Comparison of ENCODE assay signal across 8 cellular contexts in the genomic region with DNA sequence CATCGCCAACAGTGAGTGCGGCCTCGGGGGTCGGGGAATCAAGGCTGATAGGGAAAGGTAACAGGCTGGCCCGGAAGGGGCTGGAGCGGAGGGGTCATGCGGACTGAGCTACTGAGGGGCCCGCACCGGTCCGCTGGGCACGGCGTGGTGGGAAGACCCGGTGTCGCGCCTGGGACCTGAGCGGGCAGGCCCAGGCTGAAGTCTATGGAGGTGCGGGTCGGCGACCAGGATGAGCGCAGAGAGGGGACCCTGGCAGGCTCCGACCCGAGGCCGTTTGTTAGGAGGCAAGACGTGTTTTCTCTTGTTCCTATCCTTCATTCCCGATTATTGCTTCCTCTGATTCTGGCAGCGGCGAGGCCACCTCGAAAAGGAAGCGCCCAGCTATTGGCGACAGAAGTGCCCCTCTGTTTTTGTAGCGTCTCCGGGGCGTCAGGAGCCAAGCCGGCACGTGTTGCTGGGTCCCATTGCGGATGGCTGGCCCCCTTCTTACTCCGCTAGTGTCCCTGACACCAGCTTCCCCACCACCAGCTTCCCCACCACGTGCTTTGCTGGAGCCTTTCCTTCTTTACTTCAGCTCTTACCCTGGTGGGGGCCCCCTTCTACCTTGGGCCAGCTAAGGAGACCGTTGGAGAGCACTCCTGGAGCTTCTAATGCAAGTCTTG. TPM values are rescaled to one million over a fixed set of nuclear protein-coding genes. Genes with fewer than 3 reads are reported as not detected.
A peak's percentile ranks its signal among the peaks of the same experiment; 100 is the strongest.
DNase-seq lines count a peak whose midpoint lies in the region; ATAC-seq, FAIRE-seq and TF ChIP-seq lines count a peak whose summit lies in the region.

No MANE protein-coding gene starts in this region.

- no peaks in the 10 kb centered on the region for H3K9me1 ChIP-seq in K562 (ENCODE audit: control insufficient read depth, insufficient read depth, low read length)

- no peak for TF ChIP-seq EP300 in K562 (IDR thresholded peaks at IDR 0.05; ENCODE audit: low read length)

- H3K4me1 ChIP-seq in PC-3 (ENCODE audit: insufficient read depth, low read length) (peaks cover 25% of the 10 kb centered on the region), K562 (replicated peaks in 1 of 2; ENCODE audit: control insufficient read depth in 2 of 2, insufficient read depth in 2 of 2, low read length in 2 of 2) (peaks cover 11 to 25% of the 10 kb centered on the region in 2 experiments; a peak in 4 of 5 replicates)

- peak; percentile 26 for FAIRE-seq in K562 (lab: Jason Lieb, UNC)

- H3K27me3 ChIP-seq in PC-3 (ENCODE audit: low read length), result no peaks in the 10 kb centered on the region
- H3K27me3 ChIP-seq in K562 (ENCODE audit: control insufficient read depth in 2 of 2, insufficient read depth in 2 of 2, low read length in 2 of 2), result no peaks in the 10 kb centered on the region

- H2AFZ ChIP-seq in PC-3 (ENCODE audit: low read length), result peak overlapping the region; percentile 93
- peak overlapping the region; percentile 77 for H2AFZ ChIP-seq in K562 (ENCODE audit: low read depth, low read length)

- H3K36me3 Mint-ChIP-seq in HFFc6 (ENCODE audit: low read depth), result peaks cover 29% of the 10 kb centered on the region
- peaks cover 20% of the 10 kb centered on the region for H3K36me3 Mint-ChIP-seq in stimulated activated memory B cell treated with anti-CD40 and anti-IgM and Interleukin-4, amounts not matched to agents 10 μg/mL and 1 μg/mL and 100 μg/mL, for 72 hours

- peaks cover 34% of the 10 kb centered on the region for H3K4me1 Mint-ChIP-seq in HFFc6 (ENCODE audit: low read depth)
- H3K4me1 Mint-ChIP-seq in stimulated activated memory B cell treated with anti-CD40 and anti-IgM and Interleukin-4, amounts not matched to agents 10 μg/mL and 1 μg/mL and 100 μg/mL, for 72 hours, result peaks cover 31% of the 10 kb centered on the region

- H3K79me2 ChIP-seq in PC-3 (ENCODE audit: low read length) (peaks cover 42% of the 10 kb centered on the region), K562 (ENCODE audit: control insufficient read depth, insufficient read depth, low read length) (peaks cover 47% of the 10 kb centered on the region)

- peaks cover 2% of the 10 kb centered on the region for H3K27me3 Mint-ChIP-seq in HFFc6 (ENCODE audit: insufficient read depth)
- H3K27me3 Mint-ChIP-seq in stimulated activated memory B cell treated with anti-CD40 and anti-IgM and Interleukin-4, amounts not matched to agents 10 μg/mL and 1 μg/mL and 100 μg/mL, for 72 hours, result no peaks in the 10 kb centered on the region

- H3K4me3 Mint-ChIP-seq in HFFc6, result peak overlapping the region; percentile 97
- H3K4me3 Mint-ChIP-seq in stimulated activated memory B cell treated with anti-CD40 and anti-IgM and Interleukin-4, amounts not matched to agents 10 μg/mL and 1 μg/mL and 100 μg/mL, for 72 hours, result peak overlapping the region; percentile 98

- intact Hi-C loops in PC-3 (cut with micrococcal nuclease), result loop anchor here (1.0 kb wide), 2 partner anchors 26 to 58 kb away; no protein-coding TSS in a partner anchor
- intact Hi-C loops in K562 (cut with micrococcal nuclease), result loop anchor here (2.0 kb wide), 1 partner anchor 22 kb away; no protein-coding TSS in a partner anchor
- intact Hi-C loops in left colon (cut with DNase I, micrococcal nuclease), result no loop called here

- H3K36me3 ChIP-seq in PC-3 (ENCODE audit: low read depth, low read length) (peaks cover 38% of the 10 kb centered on the region), K562 (ENCODE audit: control insufficient read depth, insufficient read depth, low read length) (peaks cover 48% of the 10 kb centered on the region)

- CTCF ChIA-PET in PC-3 (lab: Charles Lee) (interaction anchor here (1.6 to 1.7 kb wide), 4 partner anchors 14 to 58 kb away, joined by 5 to 8 read pairs (median 6); a partner anchor contains a TSS), K562 (lab: Yijun Ruan, JAX; ENCODE audit: low intra/inter-chr PET ratio) (interaction anchor here (0.7 kb wide), 1 partner anchor 21 kb away, joined by 3 read pairs; no protein-coding TSS in a partner anchor)

- H3F3A ChIP-seq in PC-3 (ENCODE audit: low read length, unreplicated experiment), result peaks cover 2% of the 10 kb centered on the region

- H3K27ac ChIP-seq in PC-3 (ENCODE audit: low read length) (peak overlapping the region; percentile 81), K562 (ENCODE audit: extremely low read depth, low read depth, low read length) (peak overlapping the region; percentile 99)

- DNase-seq in HFFc6 (no peak), PC-3 (peak; percentile 13), K562 (ENCODE audit: extremely low read depth in 1 of 4, low spot score in 3 of 4) (peak; percentile 57 to 72 (median 70)), left colon (peak in 1 of 2 donors; percentile 57), NCI-H345 treated with DMSO at 0.1 percent for 48 hours (lab: John Stamatoyannopoulos, UW; ENCODE audit: unreplicated experiment) (no peak)

- H3K9me3 Mint-ChIP-seq in HFFc6, result no peaks in the 10 kb centered on the region
- H3K9me3 Mint-ChIP-seq in stimulated activated memory B cell treated with anti-CD40 and anti-IgM and Interleukin-4, amounts not matched to agents 10 μg/mL and 1 μg/mL and 100 μg/mL, for 72 hours, result no peaks in the 10 kb centered on the region

- in situ Hi-C loops in K562 (cut with MboI), result no loop called here

- H3K9ac ChIP-seq in PC-3 (ENCODE audit: low read length), result peak overlapping the region; percentile 100
- H3K9ac ChIP-seq in K562 (ENCODE audit: insufficient read depth in 1 of 2, low read depth in 2 of 2, low read length in 2 of 2), result peak overlapping the region; percentile 98 to 99

- peak in 1 of 2 experiments; percentile 14; a peak in 1 of 4 replicates for TF ChIP-seq RAD21 in K562 (CRISPR knock-in tag; conservative IDR thresholded peaks at IDR 0.05 in 1 of 2, IDR thresholded peaks at IDR 0.05 in 1 of 2)

- H4K20me1 ChIP-seq in PC-3 (ENCODE audit: low read length), result peaks cover 19% of the 10 kb centered on the region
- H4K20me1 ChIP-seq in K562 (replicated peaks; ENCODE audit: control insufficient read depth, insufficient read depth, low read length), result peaks cover 10% of the 10 kb centered on the region

- no TSS peak for BruUV-seq in PC-3 (replicated peaks; lab: Mats Ljungman, UMichigan)
- BruUV-seq in K562 (replicated peaks; lab: Mats Ljungman, UMichigan), result no TSS peak

- peak overlapping the region; percentile 98 for H3K4me2 ChIP-seq in PC-3 (ENCODE audit: low read length)
- peak overlapping the region; percentile 99 for H3K4me2 ChIP-seq in K562 (ENCODE audit: insufficient read depth, low read length)

- ATAC-seq in PC-3, result peak; percentile 9
- ATAC-seq in K562, result peak; percentile 57
- peak; percentile 30 for ATAC-seq in left colon
- ATAC-seq in stimulated activated memory B cell treated with anti-CD40 and anti-IgM and Interleukin-4, amounts not matched to agents 10 μg/mL and 1 μg/mL and 100 μg/mL, for 72 hours, result peak; percentile 32
- no peak for ATAC-seq in HG03442 (IDR thresholded peaks at IDR 0.05; ENCODE audit: unreplicated experiment)

- TF ChIP-seq CTCF in HFFc6 (IDR thresholded peaks at IDR 0.05) (peak; percentile 15; the same call in 1 of the 2 replicates), PC-3 (conservative IDR thresholded peaks at IDR 0.05; ENCODE audit: low read depth, low read length) (peak; percentile 14; the same call in 1 of the 2 replicates), K562 (IDR thresholded peaks at IDR 0.05 in 2 of 3, conservative IDR thresholded peaks at IDR 0.05 in 1 of 3; ENCODE audit: insufficient read depth in 2 of 3, low read depth in 1 of 3, low read length in 3 of 3) (peak; percentile 19 to 28 (median 24); a peak in 1 of 6 replicates)

- H3K9me3 ChIP-seq in PC-3 (ENCODE audit: low read length) (no peaks in the 10 kb centered on the region), K562 (replicated peaks; ENCODE audit: control insufficient read depth, insufficient read depth, low read depth, low read length) (0 out of 2 replicates have a peak, but pooled peaks cover 5% of the 10 kb centered on the region)

- no peak; the same call in 1 of the 2 replicates for TF ChIP-seq POLR2A in K562 (conservative IDR thresholded peaks at IDR 0.05)

- POLR2A ChIA-PET in PC-3 (lab: Charles Lee; ENCODE audit: unreplicated experiment) (interaction anchor here (0.6 to 1.3 kb wide), 8 partner anchors 13 to 362 kb away, joined by 3 to 7 read pairs (median 4); a partner anchor contains a TSS), K562 (lab: Yijun Ruan, JAX) (interaction anchor here (0.8 to 7.8 kb wide), 11 partner anchors 8 to 621 kb away, joined by 3 to 125 read pairs (median 5); a partner anchor contains a TSS)

- WGBS in K562 (ENCODE audit: insufficient coverage, low coverage, missing lambda C conversion rate), result under 1% methylated on average over 39 of the region's 39 CpGs

- H3K27ac Mint-ChIP-seq in HFFc6, result peak overlapping the region; percentile 94
- peak overlapping the region; percentile 94 for H3K27ac Mint-ChIP-seq in stimulated activated memory B cell treated with anti-CD40 and anti-IgM and Interleukin-4, amounts not matched to agents 10 μg/mL and 1 μg/mL and 100 μg/mL, for 72 hours

- no peaks in the 10 kb centered on the region for H3K9me2 ChIP-seq in PC-3 (replicated peaks; ENCODE audit: low read length)

- H3K4me3 ChIP-seq in GM08714 (ENCODE audit: low read length) (peak overlapping the region; percentile 81), PC-3 (ENCODE audit: low read length) (peak overlapping the region; percentile 91), K562 (peak overlapping the region; percentile 97)

RNA-seq across cellular contexts. Expression of a gene that starts 0.6 kb away (rescaled TPM):
- 100 to 1,000 TPM; 144 to 190 (median 177) TPM for total RNA-seq in HFFc6 (2021; fragmentation: NEBNext Ultra II Directional; extraction: Animal tissue kit (Norgen Biotek cat#: 25700))
- total RNA-seq in PC-3 (2014; rRNA removed) (391 and 406 TPM in 2 replicates), K562 (2014; rRNA removed) (740 and 811 TPM in 2 replicates), K562 (2014; rRNA removed; fragmentation: Illumina TruSeq; extraction: Trizol) (547 and 561 TPM in 2 replicates), K562 (2015; rRNA removed; fragmentation: Illumina TruSeq; extraction: Trizol) (712 TPM in 2 replicates), K562 (2021) (463 and 470 TPM in 2 replicates), left colon (10 to 100 TPM; 59.6 to 80.9 TPM)
- 443 and 498 TPM in 2 replicates for total RNA-seq in K562 (2011; cell fraction: chromatin; rRNA removed; ENCODE audit: low replicate concordance)
- 275 and 278 TPM in 2 replicates for total RNA-seq in K562 (2011; cell fraction: nucleolus; rRNA removed)
- total RNA-seq in K562 (2011; cell fraction: nucleoplasm; rRNA removed), result 263 and 304 TPM in 2 replicates
- polyA plus RNA-seq in K562 (2011; rRNA removed) (650 and 925 TPM in 2 replicates), K562 (2014; fragmentation: Illumina TruSeq; extraction: Trizol) (777 and 884 TPM in 2 replicates), K562 (2014; fragmentation: Nextera tagmentation; extraction: Ambion mirVana) (100 to 1,000 TPM; 230 to 303 TPM), K562 (2014; rRNA removed) (637 and 638 TPM in 2 replicates)
- 274 and 376 TPM in 2 replicates for polyA plus RNA-seq in K562 (2011; cell fraction: cytosol; rRNA removed)
- polyA plus RNA-seq in K562 (2011; cell fraction: nucleus; rRNA removed), result 287 and 371 TPM in 2 replicates
- 289 and 533 TPM in 2 replicates for polyA plus RNA-seq in K562 (2012)
- polyA minus RNA-seq in K562 (2011; rRNA and poly(A)+ RNA removed), result 622 and 730 TPM in 2 replicates
- 223 and 281 TPM in 2 replicates for polyA minus RNA-seq in K562 (2011; cell fraction: cytosol; rRNA and poly(A)+ RNA removed)
- 90.7 and 174 TPM in 2 replicates for polyA minus RNA-seq in K562 (2011; cell fraction: nucleus; rRNA and poly(A)+ RNA removed)

RNA-seq across cellular contexts. Expression of a gene that starts 11.5 kb away (rescaled TPM):
- total RNA-seq in HFFc6 (2021; fragmentation: NEBNext Ultra II Directional; extraction: Animal tissue kit (Norgen Biotek cat#: 25700)), result 1,000 to 10,000 TPM; 2,722 to 3,464 (median 3,292) TPM
- total RNA-seq in PC-3 (2014; rRNA removed) (3,106 and 3,551 TPM in 2 replicates), K562 (2014; rRNA removed) (4,680 and 5,042 TPM in 2 replicates), K562 (2014; rRNA removed; fragmentation: Illumina TruSeq; extraction: Trizol) (4,828 and 4,834 TPM in 2 replicates), K562 (2015; rRNA removed; fragmentation: Illumina TruSeq; extraction: Trizol) (4,355 and 4,529 TPM in 2 replicates), K562 (2021) (3,403 and 3,805 TPM in 2 replicates), left colon (1,000 to 10,000 TPM; 2,955 to 2,956 TPM)
- total RNA-seq in K562 (2011; cell fraction: chromatin; rRNA removed; ENCODE audit: low replicate concordance), result 471 and 502 TPM in 2 replicates
- total RNA-seq in K562 (2011; cell fraction: nucleolus; rRNA removed), result 714 and 769 TPM in 2 replicates
- 1,389 and 2,616 TPM in 2 replicates for total RNA-seq in K562 (2011; cell fraction: nucleoplasm; rRNA removed)
- polyA plus RNA-seq in K562 (2011; rRNA removed) (9,327 and 10,494 TPM in 2 replicates), K562 (2014; fragmentation: Illumina TruSeq; extraction: Trizol) (5,551 and 5,604 TPM in 2 replicates), K562 (2014; fragmentation: Nextera tagmentation; extraction: Ambion mirVana) (over 10,000 TPM; 10,697 to 11,276 TPM), K562 (2014; rRNA removed) (6,115 and 7,868 TPM in 2 replicates)
- 7,179 and 13,806 TPM in 2 replicates for polyA plus RNA-seq in K562 (2011; cell fraction: cytosol; rRNA removed)
- polyA plus RNA-seq in K562 (2011; cell fraction: nucleus; rRNA removed), result 2,948 and 5,202 TPM in 2 replicates
- 7,782 and 11,481 TPM in 2 replicates for polyA plus RNA-seq in K562 (2012)
- polyA minus RNA-seq in K562 (2011; rRNA and poly(A)+ RNA removed), result 1,996 and 2,558 TPM in 2 replicates
- 912 and 1,093 TPM in 2 replicates for polyA minus RNA-seq in K562 (2011; cell fraction: cytosol; rRNA and poly(A)+ RNA removed)
- polyA minus RNA-seq in K562 (2011; cell fraction: nucleus; rRNA and poly(A)+ RNA removed), result 197 and 533 TPM in 2 replicates

RNA-seq across cellular contexts. Expression of a gene that starts 13.1 kb away (rescaled TPM):
- total RNA-seq in HFFc6 (2021; fragmentation: NEBNext Ultra II Directional; extraction: Animal tissue kit (Norgen Biotek cat#: 25700)), result 1 to 10 TPM; 3.3 to 4.7 (median 3.8) TPM
- total RNA-seq in PC-3 (2014; rRNA removed), result 4.8 and 5.6 TPM in 2 replicates
- total RNA-seq in K562 (2011; cell fraction: chromatin; rRNA removed; ENCODE audit: low replicate concordance), result 9.2 and 15.6 TPM in 2 replicates
- 12.5 and 14.0 TPM in 2 replicates for total RNA-seq in K562 (2011; cell fraction: nucleolus; rRNA removed)
- total RNA-seq in K562 (2011; cell fraction: nucleoplasm; rRNA removed), result 16.0 and 23.7 TPM in 2 replicates
- 2.2 and 2.3 TPM in 2 replicates for total RNA-seq in K562 (2014; rRNA removed)
- total RNA-seq in K562 (2014; rRNA removed; fragmentation: Illumina TruSeq; extraction: Trizol), result 2.4 and 2.7 TPM in 2 replicates
- 3.0 and 3.8 TPM in 2 replicates for total RNA-seq in K562 (2015; rRNA removed; fragmentation: Illumina TruSeq; extraction: Trizol)
- 3.3 and 4.1 TPM in 2 replicates for total RNA-seq in K562 (2021)
- 1.0 and 1.1 TPM in 2 replicates for polyA plus RNA-seq in K562 (2011; rRNA removed)
- 1.1 and 1.5 TPM in 2 replicates for polyA plus RNA-seq in K562 (2011; cell fraction: cytosol; rRNA removed)
- polyA plus RNA-seq in K562 (2011; cell fraction: nucleus; rRNA removed), result 3.3 and 4.3 TPM in 2 replicates
- polyA plus RNA-seq in K562 (2012), result 1.9 and 2.8 TPM in 2 replicates
- polyA plus RNA-seq in K562 (2014; fragmentation: Illumina TruSeq; extraction: Trizol), result 1.6 and 1.9 TPM in 2 replicates
- under 1 TPM; 0.31 to 0.46 TPM for polyA plus RNA-seq in K562 (2014; fragmentation: Nextera tagmentation; extraction: Ambion mirVana)
- polyA plus RNA-seq in K562 (2014; rRNA removed), result 1.4 and 1.7 TPM in 2 replicates
- 5.3 and 6.2 TPM in 2 replicates for polyA minus RNA-seq in K562 (2011; rRNA and poly(A)+ RNA removed)
- polyA minus RNA-seq in K562 (2011; cell fraction: cytosol; rRNA and poly(A)+ RNA removed), result 0.95 and 1.5 TPM in 2 replicates
- polyA minus RNA-seq in K562 (2011; cell fraction: nucleus; rRNA and poly(A)+ RNA removed), result 9.2 and 17.8 TPM in 2 replicates
- total RNA-seq in left colon, result 1 to 10 TPM; 3.5 to 4.1 TPM

RNA-seq across cellular contexts. Expression of a gene that starts 23.1 kb away (rescaled TPM):
- total RNA-seq in HFFc6 (2021; fragmentation: NEBNext Ultra II Directional; extraction: Animal tissue kit (Norgen Biotek cat#: 25700)), result 100 to 1,000 TPM; 136 to 174 (median 151) TPM
- total RNA-seq in PC-3 (2014; rRNA removed) (120 and 176 TPM in 2 replicates), K562 (2014; rRNA removed) (176 and 237 TPM in 2 replicates), K562 (2014; rRNA removed; fragmentation: Illumina TruSeq; extraction: Trizol) (113 and 132 TPM in 2 replicates), K562 (2015; rRNA removed; fragmentation: Illumina TruSeq; extraction: Trizol) (132 and 133 TPM in 2 replicates), K562 (2021) (237 and 251 TPM in 2 replicates), left colon (10 to 100 TPM; 44.4 to 48.6 TPM)
- total RNA-seq in K562 (2011; cell fraction: chromatin; rRNA removed; ENCODE audit: low replicate concordance), result 495 and 946 TPM in 2 replicates
- total RNA-seq in K562 (2011; cell fraction: nucleolus; rRNA removed), result 651 and 665 TPM in 2 replicates
- total RNA-seq in K562 (2011; cell fraction: nucleoplasm; rRNA removed), result 590 and 653 TPM in 2 replicates
- polyA plus RNA-seq in K562 (2011; rRNA removed) (164 and 228 TPM in 2 replicates), K562 (2014; fragmentation: Illumina TruSeq; extraction: Trizol) (396 and 420 TPM in 2 replicates), K562 (2014; fragmentation: Nextera tagmentation; extraction: Ambion mirVana) (100 to 1,000 TPM; 156 to 194 TPM), K562 (2014; rRNA removed) (146 and 160 TPM in 2 replicates)
- 207 and 344 TPM in 2 replicates for polyA plus RNA-seq in K562 (2011; cell fraction: cytosol; rRNA removed)
- polyA plus RNA-seq in K562 (2011; cell fraction: nucleus; rRNA removed), result 429 and 469 TPM in 2 replicates
- polyA plus RNA-seq in K562 (2012), result 168 and 357 TPM in 2 replicates
- 245 and 274 TPM in 2 replicates for polyA minus RNA-seq in K562 (2011; rRNA and poly(A)+ RNA removed)
- 212 and 259 TPM in 2 replicates for polyA minus RNA-seq in K562 (2011; cell fraction: cytosol; rRNA and poly(A)+ RNA removed)
- 126 and 169 TPM in 2 replicates for polyA minus RNA-seq in K562 (2011; cell fraction: nucleus; rRNA and poly(A)+ RNA removed)

RNA-seq across cellular contexts. Expression of a gene that starts 25.0 kb away (rescaled TPM):
- total RNA-seq in HFFc6 (2021; fragmentation: NEBNext Ultra II Directional; extraction: Animal tissue kit (Norgen Biotek cat#: 25700)), result 1 to 10 TPM; 1.0 to 2.5 (median 1.8) TPM
- 28.0 and 40.6 TPM in 2 replicates for total RNA-seq in PC-3 (2014; rRNA removed)
- total RNA-seq in K562 (2011; cell fraction: chromatin; rRNA removed; ENCODE audit: low replicate concordance), result 26.3 and 40.1 TPM in 2 replicates
- total RNA-seq in K562 (2011; cell fraction: nucleolus; rRNA removed), result 15.7 and 18.8 TPM in 2 replicates
- 18.2 and 30.1 TPM in 2 replicates for total RNA-seq in K562 (2011; cell fraction: nucleoplasm; rRNA removed)
- 3.6 and 4.2 TPM in 2 replicates for total RNA-seq in K562 (2014; rRNA removed)
- 2.6 and 3.1 TPM in 2 replicates for total RNA-seq in K562 (2014; rRNA removed; fragmentation: Illumina TruSeq; extraction: Trizol)
- total RNA-seq in K562 (2015; rRNA removed; fragmentation: Illumina TruSeq; extraction: Trizol), result 2.0 and 2.6 TPM in 2 replicates
- total RNA-seq in K562 (2021), result 5.1 and 5.5 TPM in 2 replicates
- 5.3 and 12.2 TPM in 2 replicates for polyA plus RNA-seq in K562 (2011; rRNA removed)
- 2.8 and 9.7 TPM in 2 replicates for polyA plus RNA-seq in K562 (2011; cell fraction: cytosol; rRNA removed)
- 5.9 and 15.1 TPM in 2 replicates for polyA plus RNA-seq in K562 (2011; cell fraction: nucleus; rRNA removed)
- polyA plus RNA-seq in K562 (2012), result 2.7 and 9.2 TPM in 2 replicates
- 4.0 and 5.4 TPM in 2 replicates for polyA plus RNA-seq in K562 (2014; fragmentation: Illumina TruSeq; extraction: Trizol)
- polyA plus RNA-seq in K562 (2014; fragmentation: Nextera tagmentation; extraction: Ambion mirVana), result 1 to 10 TPM; 1.5 to 1.8 TPM
- polyA plus RNA-seq in K562 (2014; rRNA removed), result 3.8 and 7.4 TPM in 2 replicates
- polyA minus RNA-seq in K562 (2011; rRNA and poly(A)+ RNA removed), result 9.6 and 21.6 TPM in 2 replicates
- 5.8 and 11.6 TPM in 2 replicates for polyA minus RNA-seq in K562 (2011; cell fraction: cytosol; rRNA and poly(A)+ RNA removed)
- 6.5 and 19.8 TPM in 2 replicates for polyA minus RNA-seq in K562 (2011; cell fraction: nucleus; rRNA and poly(A)+ RNA removed)
- total RNA-seq in left colon, result 100 to 1,000 TPM; 188 to 261 TPM

Comparison
In these comparisons a context has a peak if more than half of its experiments do, and no peak if none do; other contexts are left out.
1. DNase-seq: peak in PC-3 (single experiment) and K562 (4 of 4); none in HFFc6 (single experiment) and NCI-H345 treated with DMSO at 0.1 percent for 48 hours (single experiment).
2. intact Hi-C loops: an anchor here in PC-3 (1.0 kb wide) and K562 (2.0 kb wide); none called in left colon.
3. Peak in every context shown above with its lines, with median percentiles within 50 percentile points of each other: H3K4me3 ChIP-seq and CTCF ChIP-seq.